Comparison of ENCODE assay signal across 8 cellular contexts in the genomic region with DNA sequence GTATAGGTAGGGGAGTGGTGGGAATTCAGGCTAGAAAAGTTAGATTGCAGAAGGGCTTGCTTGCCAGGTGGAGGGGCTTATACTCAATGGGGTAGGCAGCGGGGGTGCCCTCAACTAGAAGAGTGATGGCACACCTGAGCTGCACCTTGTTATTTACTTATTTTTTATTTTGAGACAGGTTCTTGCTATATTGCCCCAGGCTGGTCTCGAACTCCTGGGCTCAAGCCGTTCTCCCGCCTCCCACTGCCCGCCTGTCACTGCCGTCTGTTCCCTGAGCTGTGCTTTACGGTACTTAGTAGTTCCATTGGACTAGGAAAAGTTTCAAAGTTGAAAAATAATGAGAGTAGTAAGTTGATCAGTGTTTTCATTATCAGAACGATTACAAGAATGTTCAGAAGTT. TPM values are rescaled to one million over a fixed set of nuclear protein-coding genes. Genes with fewer than 3 reads are reported as not detected.
DNase-seq lines count a peak whose midpoint lies in the region; TF ChIP-seq lines count a peak whose summit lies in the region.

No MANE protein-coding gene starts in this region.

- CTCF ChIA-PET in activated naive CD4-positive, alpha-beta T cell treated with anti-CD3 and anti-CD28 coated beads for 36 hours (lab: Charles Lee), result interaction anchor here (1.2 kb wide), 1 partner anchor 13 kb away, joined by 3 read pairs; no protein-coding TSS in a partner anchor

- peak overlapping the region in 1 of 2 donors; percentile 86 for H3K9ac ChIP-seq in liver (ENCODE audit: low read depth in 1 of 2, low read length in 2 of 2)

- TF ChIP-seq CTCF in liver (IDR thresholded peaks at IDR 0.05; ENCODE audit: low read depth, low read length, missing input control) (no peak), tibial artery (IDR thresholded peaks at IDR 0.05) (no peak)

- peak overlapping the region; percentile 89 for H3K27ac Mint-ChIP-seq in activated naive CD4-positive, alpha-beta T cell treated with anti-CD3 and anti-CD28 coated beads for 36 hours
- H3K27ac Mint-ChIP-seq in activated naive CD8-positive, alpha-beta T cell treated with anti-CD3 and anti-CD28 coated beads for 36 hours, result peak overlapping the region; percentile 89

- H3K27me3 ChIP-seq in liver (ENCODE audit: control insufficient read depth in 4 of 4, insufficient read depth in 4 of 4, low read length in 3 of 4) (no peaks in the 10 kb centered on the region), tibial artery (no peaks in the 10 kb centered on the region)

- peaks cover 19% of the 10 kb centered on the region for H3K36me3 Mint-ChIP-seq in activated naive CD4-positive, alpha-beta T cell treated with anti-CD3 and anti-CD28 coated beads for 36 hours (ENCODE audit: low read depth)
- H3K36me3 Mint-ChIP-seq in activated naive CD8-positive, alpha-beta T cell treated with anti-CD3 and anti-CD28 coated beads for 36 hours, result peaks cover 28% of the 10 kb centered on the region

- peak overlapping the region; percentile 80 for H3K4me3 Mint-ChIP-seq in activated naive CD4-positive, alpha-beta T cell treated with anti-CD3 and anti-CD28 coated beads for 36 hours
- H3K4me3 Mint-ChIP-seq in activated naive CD8-positive, alpha-beta T cell treated with anti-CD3 and anti-CD28 coated beads for 36 hours, result peak overlapping the region; percentile 93

- H3K36me3 ChIP-seq in liver (ENCODE audit: control insufficient read depth in 4 of 4, insufficient read depth in 3 of 4, low read depth in 1 of 4, low read length in 3 of 4) (peaks cover 0 to 3% (median 0%) of the 10 kb centered on the region in 4 donors), tibial artery (no peaks in the 10 kb centered on the region)

- H3K4me3 ChIP-seq in liver (ENCODE audit: low read depth in 1 of 3, low read length in 3 of 3) (peak overlapping the region; percentile 75 to 94 (median 85)), tibial artery (peak overlapping the region; percentile 66 to 72)

- no peak for DNase-seq in activated naive CD4-positive, alpha-beta T cell treated with anti-CD3 and anti-CD28 coated beads for 36 hours
- no peak for DNase-seq in activated naive CD4-positive, alpha-beta T cell (lab: John Stamatoyannopoulos, UW)
- no peak for DNase-seq in activated naive CD8-positive, alpha-beta T cell treated with anti-CD3 and anti-CD28 coated beads for 36 hours
- DNase-seq in tibial artery (no peak), dedifferentiated amniotic fluid mesenchymal stem cell (ENCODE audit: extremely low spot score) (no peak), SW 1271 (lab: John Stamatoyannopoulos, UW) (no peak), mucosa of gallbladder (ENCODE audit: low spot score) (no peak)

- H3K27ac ChIP-seq in liver (ENCODE audit: low read depth in 1 of 2, low read length in 2 of 2), result peak overlapping the region; percentile 20 to 50
- peak overlapping the region; percentile 97 to 98 for H3K27ac ChIP-seq in tibial artery

- 36% methylated on average over 8 of the region's 8 CpGs for WGBS in liver

- H3K9me3 ChIP-seq in liver (ENCODE audit: control insufficient read depth in 4 of 4, low read length in 3 of 4) (no peaks in the 10 kb centered on the region), tibial artery (no peaks in the 10 kb centered on the region)

- intact Hi-C loops in activated naive CD4-positive, alpha-beta T cell treated with anti-CD3 and anti-CD28 coated beads for 36 hours (cut with micrococcal nuclease), result loop anchor here (2.0 to 5.0 kb wide), 4 partner anchors 199 to 541 kb away; partner anchors contain the start of genes POLA1 and PRDX4
- intact Hi-C loops in tibial artery (cut with DNase I; ENCODE audit: low total_unique reads), result loop anchor here (10.0 kb wide), 1 partner anchor 247 kb away; the partner anchor contains the start of genes APOO and CXorf58

- no peaks in the 10 kb centered on the region for H3K27me3 Mint-ChIP-seq in activated naive CD4-positive, alpha-beta T cell treated with anti-CD3 and anti-CD28 coated beads for 36 hours (ENCODE audit: low read depth)
- no peaks in the 10 kb centered on the region for H3K27me3 Mint-ChIP-seq in activated naive CD8-positive, alpha-beta T cell treated with anti-CD3 and anti-CD28 coated beads for 36 hours

- peaks cover 3 to 65% (median 59%) of the 10 kb centered on the region in 4 donors for H3K4me1 ChIP-seq in liver (ENCODE audit: control insufficient read depth in 4 of 4, insufficient read depth in 4 of 4, low read length in 3 of 4)
- peaks cover 0 to 65% (median 28%) of the 10 kb centered on the region in 4 donors for H3K4me1 ChIP-seq in tibial artery

- H3K9me3 Mint-ChIP-seq in activated naive CD4-positive, alpha-beta T cell treated with anti-CD3 and anti-CD28 coated beads for 36 hours, result no peaks in the 10 kb centered on the region
- H3K9me3 Mint-ChIP-seq in activated naive CD8-positive, alpha-beta T cell treated with anti-CD3 and anti-CD28 coated beads for 36 hours, result no peaks in the 10 kb centered on the region

- H3K4me1 Mint-ChIP-seq in activated naive CD4-positive, alpha-beta T cell treated with anti-CD3 and anti-CD28 coated beads for 36 hours (ENCODE audit: low read depth), result peaks cover 57% of the 10 kb centered on the region
- H3K4me1 Mint-ChIP-seq in activated naive CD8-positive, alpha-beta T cell treated with anti-CD3 and anti-CD28 coated beads for 36 hours, result peaks cover 45% of the 10 kb centered on the region

- no peak for TF ChIP-seq RAD21 in liver (IDR thresholded peaks at IDR 0.05)

TF ChIP-seq in liver, 16 proteins besides CTCF, POLR2A, EP300 and RAD21:
- TF ChIP-seq YY1 (IDR thresholded peaks at IDR 0.05) (no peak), NR2F2 (IDR thresholded peaks at IDR 0.05) (no peak), HNF4G (IDR thresholded peaks at IDR 0.05) (no peak), FOXA2 (IDR thresholded peaks at IDR 0.05) (no peak), FOXA1 (IDR thresholded peaks at IDR 0.05) (no peak)

RNA-seq across cellular contexts. Expression of gene ZFX, which starts 2.0 kb away (rescaled TPM):
- total RNA-seq in activated naive CD4-positive, alpha-beta T cell treated with anti-CD3 and anti-CD28 coated beads for 36 hours, result 10 to 100 TPM; 27.1 to 27.9 TPM
- 10 to 100 TPM; 35.0 to 37.2 TPM for total RNA-seq in activated naive CD8-positive, alpha-beta T cell treated with anti-CD3 and anti-CD28 coated beads for 36 hours
- total RNA-seq in liver (10 to 100 TPM; 28.2 to 50.0 TPM), mucosa of gallbladder (66.4 TPM)
- 1 to 10 TPM; 3.8 to 9.7 TPM for polyA plus RNA-seq in liver
